Comparison of ENCODE assay signal across 22 cellular contexts in genomic region chr2:124610141-124610540, GRCh38.
A peak's percentile ranks its signal among the peaks of the same experiment; 100 is the strongest.
DNase-seq lines count a peak whose midpoint lies in the region; ATAC-seq and TF ChIP-seq lines count a peak whose summit lies in the region.
"Had no signal": no experiment of that assay in that cellular context is flagged by ENCODE, and none has a peak within 500 bp of the region (broad histone marks: within the 10 kb centered on the region; RNA-seq: fewer than 3 reads in every experiment).

No MANE protein-coding gene starts in this region.

- H3K9me3 Mint-ChIP-seq in GM23338 (no peaks in the 10 kb centered on the region), WTC11 (peaks cover 3% of the 10 kb centered on the region; the same call in 1 of the 2 replicates)

- H2AFZ ChIP-seq in GM23338: no peak overlapping the region; the same call in 1 of the 2 replicates
- H2AFZ ChIP-seq: GM23248 had no signal

- H3K9me2 ChIP-seq in GM23338 (ENCODE audit: insufficient read depth): peaks cover 3% of the 10 kb centered on the region; the same call in 1 of the 2 replicates

- H3K27ac Mint-ChIP-seq in GM23338 (peak overlapping the region; percentile 81; the same call in 1 of the 2 replicates), WTC11 (peak overlapping the region; percentile 92)
- H3K27ac Mint-ChIP-seq: B cell; CD4-positive, CD25-positive, alpha-beta regulatory T cell; CD8-positive, alpha-beta T cell; HFFc6 had no signal

- ATAC-seq in GM23338 (no peak), WTC11 (peak; percentile 69)
- ATAC-seq: CD8-positive, alpha-beta T cell; GM12878 had no signal

- no peaks in the 10 kb centered on the region for H4K20me1 ChIP-seq in GM23338 (replicated peaks; ENCODE audit: insufficient read depth)
- H4K20me1 ChIP-seq: BLaER1 had no signal

- H3K4me3 ChIP-seq in GM23338: no peak overlapping the region
- no peak overlapping the region for H3K4me3 ChIP-seq in HUES6 (ENCODE audit: low read depth, low read length)
- no peak overlapping the region for H3K4me3 ChIP-seq in ascending aorta
- H3K4me3 ChIP-seq: BLaER1, GM12878, GM23248, HAP-1 had no signal

- H3K36me3 Mint-ChIP-seq in GM23338 (ENCODE audit: low read depth) (no peaks in the 10 kb centered on the region), WTC11 (no peaks in the 10 kb centered on the region; the same call in 1 of the 2 replicates)
- H3K36me3 Mint-ChIP-seq: CD4-positive, CD25-positive, alpha-beta regulatory T cell; CD8-positive, alpha-beta T cell had no signal

- POLR2A ChIA-PET in WTC11 (lab: Charles Lee): no interaction called here

- H3K4me3 Mint-ChIP-seq in GM23338 (no peak overlapping the region), WTC11 (no peak overlapping the region)
- H3K4me3 Mint-ChIP-seq: B cell; CD4-positive, CD25-positive, alpha-beta regulatory T cell; CD8-positive, alpha-beta T cell; HFFc6 had no signal

- no peaks in the 10 kb centered on the region for H3F3A ChIP-seq in GM23338 (replicated peaks; ENCODE audit: low read depth)

- CTCF ChIA-PET in WTC11 (lab: Charles Lee): no interaction called here

- H3K79me2 ChIP-seq in GM23338 (replicated peaks; ENCODE audit: insufficient read depth): no peaks in the 10 kb centered on the region

- H3K27me3 Mint-ChIP-seq in GM23338 (ENCODE audit: insufficient read depth, low read depth, poor library complexity) (no peaks in the 10 kb centered on the region), WTC11 (ENCODE audit: low read depth) (no peaks in the 10 kb centered on the region)
- H3K27me3 Mint-ChIP-seq: B cell; CD4-positive, CD25-positive, alpha-beta regulatory T cell had no signal

- no peaks in the 10 kb centered on the region for H3K36me3 ChIP-seq in GM23338 (ENCODE audit: insufficient read depth)
- no peaks in the 10 kb centered on the region for H3K36me3 ChIP-seq in HUES6 (ENCODE audit: control insufficient read depth, insufficient read depth, low read length)
- no peaks in the 10 kb centered on the region for H3K36me3 ChIP-seq in ascending aorta
- H3K36me3 ChIP-seq: BLaER1, HAP-1 had no signal

- H3K27me3 ChIP-seq in GM23338 (ENCODE audit: insufficient read depth) (no peaks in the 10 kb centered on the region), HUES6 (ENCODE audit: control insufficient read depth, insufficient read depth, low read length) (no peaks in the 10 kb centered on the region), ascending aorta (no peaks in the 10 kb centered on the region)
- H3K27me3 ChIP-seq: BLaER1 had no signal

- in situ Hi-C loops in GM13977 (cut with MboI; ENCODE audit: low pct_unique_long_range_greater_than_20kb, low sequenced_read_pairs, unreplicated experiment): no loop called here

- peaks cover 24% of the 10 kb centered on the region for H3K4me1 Mint-ChIP-seq in GM23338
- peaks cover 42% of the 10 kb centered on the region for H3K4me1 Mint-ChIP-seq in WTC11
- H3K4me1 Mint-ChIP-seq: B cell; CD4-positive, CD25-positive, alpha-beta regulatory T cell had no signal

- peak overlapping the region; percentile 77 for H3K27ac ChIP-seq in GM23338 (ENCODE audit: low read depth)
- H3K27ac ChIP-seq in HUES6 (ENCODE audit: low read depth, low read length): peak overlapping the region; percentile 53; the same call in 1 of the 2 replicates
- H3K27ac ChIP-seq in ascending aorta: no peak overlapping the region
- H3K27ac ChIP-seq: 22Rv1, BLaER1, C4-2B, GM23248 had no signal

- H3K4me1 ChIP-seq in GM23338 (ENCODE audit: insufficient read depth) (peaks cover 31% of the 10 kb centered on the region), HUES6 (ENCODE audit: control insufficient read depth, insufficient read depth, low read length) (peaks cover 26% of the 10 kb centered on the region), ascending aorta (no peaks in the 10 kb centered on the region)
- H3K4me1 ChIP-seq: BLaER1, HAP-1 had no signal

- peak overlapping the region; percentile 49 for H3K4me2 ChIP-seq in GM23338
- H3K4me2 ChIP-seq: BLaER1 had no signal

- TF ChIP-seq CTCF in GM23338 (conservative IDR thresholded peaks at IDR 0.05; ENCODE audit: low read depth in 2 of 2) (no peak), WTC11 (IDR thresholded peaks at IDR 0.05) (no peak), ascending aorta (IDR thresholded peaks at IDR 0.05) (no peak), GM13977 (IDR thresholded peaks at IDR 0.05; ENCODE audit: extremely low read depth, insufficient read depth, missing control alignments) (no peak)

- no peak overlapping the region for H3K9ac ChIP-seq in HUES6 (ENCODE audit: low read length)
- H3K9ac ChIP-seq: BLaER1, GM23248 had no signal

- intact Hi-C loops in ascending aorta (cut with DNase I): no loop called here

- no peaks in the 10 kb centered on the region for H3K9me3 ChIP-seq in HUES6 (ENCODE audit: control insufficient read depth, insufficient read depth, low read depth, low read length)
- H3K9me3 ChIP-seq in ascending aorta: peaks cover 0 to 3% of the 10 kb centered on the region in 2 donors
- H3K9me3 ChIP-seq: BLaER1, Caco-2, HAP-1 had no signal

- DNase-seq in GM23338 (ENCODE audit: low spot score) (peak; percentile 12), WTC11 (ENCODE audit: low spot score) (no peak), iPS-NIHi7 (ENCODE audit: extremely low spot score) (peak; percentile 29), islet precursor cell (no peak), ascending aorta (ENCODE audit: low spot score in 2 of 2) (no peak), GM13977 (ENCODE audit: low spot score) (no peak), DMS79 (lab: John Stamatoyannopoulos, UW) (no peak)
- DNase-seq: Caco-2; CD4-positive, CD25-positive, alpha-beta regulatory T cell; CD8-positive, alpha-beta T cell; DMS153; EL; GDM1; GM23248; HFFc6 had no signal

TF ChIP-seq in GM23338, 12 proteins besides CTCF, POLR2A, EP300 and RAD21:
- no peak for TF ChIP-seq STAT1 (IDR thresholded peaks at IDR 0.05; ENCODE audit: unreplicated experiment)
- no peak for TF ChIP-seq POLR2AphosphoS5 (IDR thresholded peaks at IDR 0.05; ENCODE audit: low read depth)
- no peak for TF ChIP-seq JUNB (IDR thresholded peaks at IDR 0.05; ENCODE audit: unreplicated experiment)

TF ChIP-seq in WTC11, 78 proteins besides CTCF, POLR2A, EP300 and RAD21:
- TF ChIP-seq GRHL2 (CRISPR knock-in tag; IDR thresholded peaks at IDR 0.05; ENCODE audit: insufficient replicate concordance, severe bottlenecking): no peak
- TF ChIP-seq ZSCAN18 (CRISPR knock-in tag; IDR thresholded peaks at IDR 0.05): no peak
- no peak for TF ChIP-seq NFE2L1 (CRISPR knock-in tag; IDR thresholded peaks at IDR 0.05)
- no peak for TF ChIP-seq E2F5 (CRISPR knock-in tag; IDR thresholded peaks at IDR 0.05)

Comparison
In these comparisons a context has a peak if more than half of its experiments do, and no peak if none do; other contexts are left out.
1. DNase-seq: peak in GM23338 (single experiment) and iPS-NIHi7 (single experiment); none in WTC11 (single experiment), islet precursor cell (single experiment), ascending aorta (0 of 2), GM13977 (single experiment) and DMS79 (single experiment).
2. H3K27ac ChIP-seq: peak in GM23338 (single experiment) and HUES6 (single experiment); none in ascending aorta (0 of 2).